10 cellular contexts compared by ENCODE assay signal in genomic region chr4:121977251-121978168, GRCh38. TPM values are rescaled to one million over a fixed set of nuclear protein-coding genes. Genes with fewer than 3 reads are reported as not detected.
A peak's percentile ranks its signal among the peaks of the same experiment; 100 is the strongest.
DNase-seq lines count a peak whose midpoint lies in the region; ATAC-seq and TF ChIP-seq lines count a peak whose summit lies in the region.
"Had no signal": no experiment of that assay in that cellular context is flagged by ENCODE, and none has a peak within 500 bp of the region (broad histone marks: within the 10 kb centered on the region; RNA-seq: fewer than 3 reads in every experiment).

No MANE protein-coding gene starts in this region.

- peaks cover 17% of the 10 kb centered on the region for H3K27me3 ChIP-seq in smooth muscle cell (ENCODE audit: low read depth)

- H4K20me1 ChIP-seq in smooth muscle cell (ENCODE audit: low read depth): no peaks in the 10 kb centered on the region

- intact Hi-C loops in activated CD8-positive, alpha-beta T cell treated with anti-CD3 and anti-CD28 coated beads for 36 hours (cut with micrococcal nuclease): no loop called here

- no peak overlapping the region for H3K9ac ChIP-seq in smooth muscle cell (ENCODE audit: low read depth)

- POLR2A ChIA-PET in activated CD8-positive, alpha-beta T cell treated with anti-CD3 and anti-CD28 coated beads for 36 hours (lab: Charles Lee): no interaction called here

- in situ Hi-C loops in KBM-7 (cut with MboI; ENCODE audit: low pct_unique_long_range_greater_than_20kb, low sequenced_read_pairs): no loop called here

- no peaks in the 10 kb centered on the region for H3K9me3 ChIP-seq in smooth muscle cell (replicated peaks; ENCODE audit: low read depth)

- H3K4me3 ChIP-seq in GM12864 (ENCODE audit: low read depth, low read length) (no peak overlapping the region), smooth muscle cell (no peak overlapping the region)

- TF ChIP-seq CTCF in GM12864 (IDR thresholded peaks at IDR 0.05; ENCODE audit: low read depth, low read length, missing control alignments) (no peak), smooth muscle cell (IDR thresholded peaks at IDR 0.05; ENCODE audit: borderline replicate concordance, insufficient read depth, poor library complexity, severe bottlenecking) (no peak)
- no peak for TF ChIP-seq CTCF in activated CD8-positive, alpha-beta T cell treated with anti-CD3 and anti-CD28 coated beads for 36 hours (IDR thresholded peaks at IDR 0.05)

- DNase-seq in GM12864 (ENCODE audit: low read depth) (peak; percentile 57), KBM-7 (no peak), smooth muscle cell (lab: John Stamatoyannopoulos, UW; ENCODE audit: unreplicated experiment) (no peak), NCI-H446 (lab: John Stamatoyannopoulos, UW) (no peak)
- no peak for DNase-seq in effector memory CD8-positive, alpha-beta T cell
- DNase-seq in activated CD8-positive, alpha-beta T cell treated with anti-CD3 and anti-CD28 coated beads for 36 hours: no peak
- DNase-seq: activated CD8-positive, alpha-beta memory T cell treated with anti-CD3 and anti-CD28 coated beads for 24 hours; kidney had no signal

- H3K4me1 ChIP-seq in smooth muscle cell (ENCODE audit: low read depth): no peaks in the 10 kb centered on the region

- no peak overlapping the region for H3K4me2 ChIP-seq in smooth muscle cell

- H3K36me3 Mint-ChIP-seq in effector memory CD8-positive, alpha-beta T cell (ENCODE audit: insufficient read depth): no peaks in the 10 kb centered on the region
- H3K36me3 Mint-ChIP-seq in activated CD8-positive, alpha-beta T cell treated with anti-CD3 and anti-CD28 coated beads for 36 hours (ENCODE audit: low read depth): no peaks in the 10 kb centered on the region

- H3F3A ChIP-seq in smooth muscle cell (ENCODE audit: low read depth): no peaks in the 10 kb centered on the region

- peaks cover 0 to 7% of the 10 kb centered on the region in 2 donors for H3K27me3 Mint-ChIP-seq in effector memory CD8-positive, alpha-beta T cell
- H3K27me3 Mint-ChIP-seq in activated CD8-positive, alpha-beta T cell treated with anti-CD3 and anti-CD28 coated beads for 36 hours: peaks cover 17% of the 10 kb centered on the region

- no peaks in the 10 kb centered on the region for H3K79me2 ChIP-seq in smooth muscle cell (ENCODE audit: low read depth)

- no peaks in the 10 kb centered on the region for H3K9me3 Mint-ChIP-seq in effector memory CD8-positive, alpha-beta T cell
- no peaks in the 10 kb centered on the region for H3K9me3 Mint-ChIP-seq in activated CD8-positive, alpha-beta T cell treated with anti-CD3 and anti-CD28 coated beads for 36 hours

- H2AFZ ChIP-seq in smooth muscle cell (ENCODE audit: low read depth): no peak overlapping the region

- peaks cover 4 to 7% of the 10 kb centered on the region in 2 donors for H3K4me1 Mint-ChIP-seq in effector memory CD8-positive, alpha-beta T cell (ENCODE audit: low read depth in 2 of 2)
- H3K4me1 Mint-ChIP-seq in activated CD8-positive, alpha-beta T cell treated with anti-CD3 and anti-CD28 coated beads for 36 hours (ENCODE audit: low read depth): peaks cover 6% of the 10 kb centered on the region

- H3K4me3 Mint-ChIP-seq in effector memory CD8-positive, alpha-beta T cell: no peak overlapping the region
- H3K4me3 Mint-ChIP-seq in activated CD8-positive, alpha-beta T cell treated with anti-CD3 and anti-CD28 coated beads for 36 hours: no peak overlapping the region

- H3K27ac ChIP-seq in smooth muscle cell (ENCODE audit: low read depth): no peak overlapping the region

- ATAC-seq in GM21515 (IDR thresholded peaks at IDR 0.05; ENCODE audit: unreplicated experiment) (peak; percentile 98), HG03558 (IDR thresholded peaks at IDR 0.05; ENCODE audit: extremely low read depth, unreplicated experiment) (peak; percentile 97)
- peak; percentile 29 for ATAC-seq in effector memory CD8-positive, alpha-beta T cell (replicated peaks)
- no peak for ATAC-seq in activated CD8-positive, alpha-beta T cell treated with anti-CD3 and anti-CD28 coated beads for 36 hours

- CTCF ChIA-PET in activated CD8-positive, alpha-beta T cell treated with anti-CD3 and anti-CD28 coated beads for 36 hours (lab: Charles Lee): interaction anchor here (1.6 kb wide), 1 partner anchor 77 kb away, joined by 4 read pairs; no protein-coding TSS in a partner anchor

- H3K27ac Mint-ChIP-seq in effector memory CD8-positive, alpha-beta T cell: no peak overlapping the region
- H3K27ac Mint-ChIP-seq in activated CD8-positive, alpha-beta T cell treated with anti-CD3 and anti-CD28 coated beads for 36 hours: no peak overlapping the region

- H3K36me3 ChIP-seq in smooth muscle cell (ENCODE audit: low read depth): no peaks in the 10 kb centered on the region

- WGBS in smooth muscle cell (ENCODE audit: low lambda C conversion rate): 73% methylated on average over 9 of the region's 9 CpGs

RNA-seq across cellular contexts. Expression of gene TRPC3, which starts 25.6 kb away (rescaled TPM):
- total RNA-seq in activated CD8-positive, alpha-beta T cell treated with anti-CD3 and anti-CD28 coated beads for 36 hours: under 1 TPM; 0.13 to 0.16 TPM
- 0.36 and 1.3 TPM in 2 replicates for total RNA-seq in smooth muscle cell
- polyA plus RNA-seq in smooth muscle cell: 0.17 TPM in 1 of 2 replicates, not detected in the other
